1 cellular context compared by ENCODE assay signal in the genomic region with DNA sequence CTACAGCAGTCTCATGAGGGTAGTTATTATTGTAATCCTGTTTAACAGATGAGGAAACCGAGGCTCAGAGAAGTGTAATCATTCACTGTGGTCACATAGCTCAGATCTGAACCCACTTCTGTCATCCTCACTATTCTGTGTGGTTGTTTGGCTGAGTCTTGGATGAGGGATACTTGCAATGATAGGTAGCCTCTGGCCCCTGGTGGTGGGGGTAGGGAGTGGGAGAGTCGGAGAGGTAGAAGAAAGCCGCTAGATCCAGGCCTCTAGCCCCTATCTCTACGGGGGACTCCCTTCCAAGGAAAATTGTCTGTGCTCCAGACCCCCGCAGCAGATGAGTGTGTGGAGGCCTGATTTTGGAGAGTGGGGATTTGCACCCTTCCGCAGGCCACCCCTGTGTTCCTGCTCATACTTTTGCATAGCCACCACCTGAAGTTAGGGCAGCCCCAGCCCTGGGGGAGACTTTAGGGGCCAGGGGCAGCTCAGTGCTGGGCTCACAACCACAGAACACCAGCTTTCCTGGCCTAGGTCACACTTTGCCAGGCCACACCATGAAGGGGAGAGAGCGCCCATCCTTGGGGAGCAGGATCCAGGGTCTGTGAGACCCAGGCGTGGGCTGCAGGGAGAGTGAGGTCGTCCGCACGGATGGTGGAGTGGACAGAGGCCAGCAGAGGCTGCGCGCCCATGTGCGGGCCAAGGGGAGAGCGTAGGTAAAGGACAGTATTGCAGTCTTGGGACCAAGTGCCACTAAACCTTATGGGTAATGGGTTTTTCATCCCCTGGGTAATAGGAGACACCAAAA.
TF ChIP-seq lines count a peak whose summit lies in the region.

No MANE protein-coding gene starts in this region.

TF ChIP-seq in HCT116, 20 proteins besides CTCF, POLR2A, EP300 and RAD21:
- TF ChIP-seq YY1 (IDR thresholded peaks at IDR 0.05; ENCODE audit: extremely low read depth, insufficient replicate concordance, low read depth, low read length) (no peak), TCF7L2 (IDR thresholded peaks at IDR 0.05; ENCODE audit: borderline replicate concordance, extremely low read depth, insufficient read depth, insufficient read length) (no peak), SRF (IDR thresholded peaks at IDR 0.05; ENCODE audit: low read depth) (no peak), CBX3 (IDR thresholded peaks at IDR 0.05; ENCODE audit: low read depth) (no peak)
- TF ChIP-seq, protein P1, sequence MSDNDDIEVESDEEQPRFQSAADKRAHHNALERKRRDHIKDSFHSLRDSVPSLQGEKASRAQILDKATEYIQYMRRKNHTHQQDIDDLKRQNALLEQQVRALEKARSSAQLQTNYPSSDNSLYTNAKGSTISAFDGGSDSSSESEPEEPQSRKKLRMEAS (IDR thresholded peaks at IDR 0.05) = no peak
